ENCODE assay signal across 1 cellular context in the genomic region with DNA sequence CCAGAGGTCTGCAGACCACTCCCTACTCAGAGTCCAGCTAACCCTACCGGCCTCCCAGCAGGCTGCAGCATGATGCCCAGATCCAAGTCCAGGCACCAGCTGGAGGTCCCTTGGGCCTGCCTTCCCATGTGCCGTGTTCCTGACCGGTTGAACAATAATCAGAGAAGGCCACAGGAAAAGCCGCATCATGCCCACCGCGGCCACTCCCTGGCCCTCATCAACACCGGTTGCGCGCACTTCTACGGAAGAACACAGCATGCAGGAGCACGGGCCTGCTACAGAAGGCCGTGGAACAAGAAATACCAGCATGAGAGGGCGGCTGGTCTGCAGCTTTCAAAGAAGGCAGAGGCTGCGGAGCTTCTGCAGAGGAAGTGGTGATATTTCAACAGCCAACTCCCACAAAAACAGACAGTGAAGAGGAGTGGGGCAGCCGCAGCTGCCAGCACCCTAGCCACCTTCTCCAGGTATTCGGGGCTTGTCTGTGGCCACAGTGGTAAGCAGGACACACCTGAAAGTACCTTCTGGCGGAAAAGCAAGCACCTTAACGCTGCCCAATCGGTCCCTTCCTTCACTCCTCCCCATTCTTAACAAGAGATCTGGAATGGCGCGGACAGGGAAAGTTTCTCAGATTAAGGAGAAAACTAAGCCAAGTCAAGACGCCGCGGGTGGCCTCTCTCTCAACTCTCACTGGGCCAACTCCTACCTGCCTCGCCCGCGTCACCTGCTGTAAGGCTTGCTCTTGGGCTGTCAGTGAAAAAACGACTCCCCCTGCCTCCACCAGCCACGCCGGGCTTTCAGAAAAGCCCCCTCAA.
A peak's percentile ranks its signal among the peaks of the same experiment; 100 is the strongest.
TF ChIP-seq lines count a peak whose summit lies in the region.

No MANE protein-coding gene starts in this region.

TF ChIP-seq in K562, 482 proteins besides CTCF, POLR2A, EP300 and RAD21:
- TF ChIP-seq CCAR2 (IDR thresholded peaks at IDR 0.05; ENCODE audit: low read depth, low read length): no peak
- TF ChIP-seq, protein P1, sequence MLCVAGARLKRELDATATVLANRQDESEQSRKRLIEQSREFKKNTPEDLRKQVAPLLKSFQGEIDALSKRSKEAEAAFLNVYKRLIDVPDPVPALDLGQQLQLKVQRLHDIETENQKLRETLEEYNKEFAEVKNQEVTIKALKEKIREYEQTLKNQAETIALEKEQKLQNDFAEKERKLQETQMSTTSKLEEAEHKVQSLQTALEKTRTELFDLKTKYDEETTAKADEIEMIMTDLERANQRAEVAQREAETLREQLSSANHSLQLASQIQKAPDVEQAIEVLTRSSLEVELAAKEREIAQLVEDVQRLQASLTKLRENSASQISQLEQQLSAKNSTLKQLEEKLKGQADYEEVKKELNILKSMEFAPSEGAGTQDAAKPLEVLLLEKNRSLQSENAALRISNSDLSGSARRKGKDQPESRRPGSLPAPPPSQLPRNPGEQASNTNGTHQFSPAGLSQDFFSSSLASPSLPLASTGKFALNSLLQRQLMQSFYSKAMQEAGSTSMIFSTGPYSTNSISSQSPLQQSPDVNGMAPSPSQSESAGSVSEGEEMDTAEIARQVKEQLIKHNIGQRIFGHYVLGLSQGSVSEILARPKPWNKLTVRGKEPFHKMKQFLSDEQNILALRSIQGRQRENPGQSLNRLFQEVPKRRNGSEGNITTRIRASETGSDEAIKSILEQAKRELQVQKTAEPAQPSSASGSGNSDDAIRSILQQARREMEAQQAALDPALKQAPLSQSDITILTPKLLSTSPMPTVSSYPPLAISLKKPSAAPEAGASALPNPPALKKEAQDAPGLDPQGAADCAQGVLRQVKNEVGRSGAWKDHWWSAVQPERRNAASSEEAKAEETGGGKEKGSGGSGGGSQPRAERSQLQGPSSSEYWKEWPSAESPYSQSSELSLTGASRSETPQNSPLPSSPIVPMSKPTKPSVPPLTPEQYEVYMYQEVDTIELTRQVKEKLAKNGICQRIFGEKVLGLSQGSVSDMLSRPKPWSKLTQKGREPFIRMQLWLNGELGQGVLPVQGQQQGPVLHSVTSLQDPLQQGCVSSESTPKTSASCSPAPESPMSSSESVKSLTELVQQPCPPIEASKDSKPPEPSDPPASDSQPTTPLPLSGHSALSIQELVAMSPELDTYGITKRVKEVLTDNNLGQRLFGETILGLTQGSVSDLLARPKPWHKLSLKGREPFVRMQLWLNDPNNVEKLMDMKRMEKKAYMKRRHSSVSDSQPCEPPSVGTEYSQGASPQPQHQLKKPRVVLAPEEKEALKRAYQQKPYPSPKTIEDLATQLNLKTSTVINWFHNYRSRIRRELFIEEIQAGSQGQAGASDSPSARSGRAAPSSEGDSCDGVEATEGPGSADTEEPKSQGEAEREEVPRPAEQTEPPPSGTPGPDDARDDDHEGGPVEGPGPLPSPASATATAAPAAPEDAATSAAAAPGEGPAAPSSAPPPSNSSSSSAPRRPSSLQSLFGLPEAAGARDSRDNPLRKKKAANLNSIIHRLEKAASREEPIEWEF (CRISPR knock-in tag; IDR thresholded peaks at IDR 0.05): no peak
- no peak for TF ChIP-seq ZNF274 (IDR thresholded peaks at IDR 0.05; ENCODE audit: borderline replicate concordance, low read depth, low read length)
- TF ChIP-seq JUND (IDR thresholded peaks at IDR 0.05; ENCODE audit: borderline replicate concordance, low read depth, low read length): no peak
- no peak for TF ChIP-seq JUND (tag; IDR thresholded peaks at IDR 0.05; ENCODE audit: borderline replicate concordance, low read depth, low read length)
- TF ChIP-seq, protein P2, sequence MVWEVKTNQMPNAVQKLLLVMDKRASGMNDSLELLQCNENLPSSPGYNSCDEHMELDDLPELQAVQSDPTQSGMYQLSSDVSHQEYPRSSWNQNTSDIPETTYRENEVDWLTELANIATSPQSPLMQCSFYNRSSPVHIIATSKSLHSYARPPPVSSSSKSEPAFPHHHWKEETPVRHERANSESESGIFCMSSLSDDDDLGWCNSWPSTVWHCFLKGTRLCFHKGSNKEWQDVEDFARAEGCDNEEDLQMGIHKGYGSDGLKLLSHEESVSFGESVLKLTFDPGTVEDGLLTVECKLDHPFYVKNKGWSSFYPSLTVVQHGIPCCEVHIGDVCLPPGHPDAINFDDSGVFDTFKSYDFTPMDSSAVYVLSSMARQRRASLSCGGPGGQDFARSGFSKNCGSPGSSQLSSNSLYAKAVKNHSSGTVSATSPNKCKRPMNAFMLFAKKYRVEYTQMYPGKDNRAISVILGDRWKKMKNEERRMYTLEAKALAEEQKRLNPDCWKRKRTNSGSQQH (CRISPR knock-in tag; IDR thresholded peaks at IDR 0.05): no peak
- TF ChIP-seq, protein P3, sequence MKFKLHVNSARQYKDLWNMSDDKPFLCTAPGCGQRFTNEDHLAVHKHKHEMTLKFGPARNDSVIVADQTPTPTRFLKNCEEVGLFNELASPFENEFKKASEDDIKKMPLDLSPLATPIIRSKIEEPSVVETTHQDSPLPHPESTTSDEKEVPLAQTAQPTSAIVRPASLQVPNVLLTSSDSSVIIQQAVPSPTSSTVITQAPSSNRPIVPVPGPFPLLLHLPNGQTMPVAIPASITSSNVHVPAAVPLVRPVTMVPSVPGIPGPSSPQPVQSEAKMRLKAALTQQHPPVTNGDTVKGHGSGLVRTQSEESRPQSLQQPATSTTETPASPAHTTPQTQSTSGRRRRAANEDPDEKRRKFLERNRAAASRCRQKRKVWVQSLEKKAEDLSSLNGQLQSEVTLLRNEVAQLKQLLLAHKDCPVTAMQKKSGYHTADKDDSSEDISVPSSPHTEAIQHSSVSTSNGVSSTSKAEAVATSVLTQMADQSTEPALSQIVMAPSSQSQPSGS (CRISPR knock-in tag; IDR thresholded peaks at IDR 0.05): peak; percentile 30; the same call in 1 of the 2 replicates
- no peak for TF ChIP-seq XRCC5 (IDR thresholded peaks at IDR 0.05; ENCODE audit: low read depth, low read length)
- TF ChIP-seq KLF13 (tag; IDR thresholded peaks at IDR 0.05; ENCODE audit: borderline replicate concordance, low read depth): no peak
- no peak for TF ChIP-seq SAFB (IDR thresholded peaks at IDR 0.05; ENCODE audit: borderline replicate concordance, low read depth, low read length)
